Comparison of ENCODE assay signal across 1 cellular context in the genomic region with DNA sequence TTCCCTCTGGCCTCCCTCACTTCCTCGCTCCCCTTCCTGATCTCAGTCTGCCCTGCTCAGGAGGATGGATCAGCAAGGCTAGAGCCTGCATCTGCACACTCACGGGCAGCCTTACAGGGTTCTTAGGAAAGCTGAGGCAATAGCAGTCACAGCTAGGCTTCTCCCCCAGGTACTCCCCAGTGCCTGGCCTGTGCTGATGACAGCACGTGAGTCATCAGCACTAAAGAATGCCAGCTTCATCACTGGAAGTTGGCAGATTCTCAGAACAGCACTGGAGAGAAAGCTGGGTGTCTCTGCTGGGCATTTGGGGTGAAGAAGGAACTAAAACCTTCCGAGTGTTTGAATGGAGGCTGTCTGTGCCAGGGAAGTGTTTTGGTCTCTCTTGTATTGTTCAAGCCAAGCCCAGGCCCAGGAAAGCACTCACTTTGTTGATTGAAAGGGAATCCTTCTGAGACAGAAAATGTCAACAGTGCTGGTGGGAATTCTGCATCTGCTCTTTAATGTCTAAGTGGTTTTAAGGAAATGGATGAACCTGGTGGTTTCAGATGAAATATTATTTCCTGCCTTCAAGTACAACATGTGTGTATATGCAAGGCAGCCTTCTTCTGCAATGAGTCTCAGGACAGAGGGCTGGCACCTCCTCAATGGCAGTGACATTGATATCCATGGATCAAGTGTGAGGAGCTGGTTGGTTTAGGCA.
TF ChIP-seq lines count a peak whose summit lies in the region.

No MANE protein-coding gene starts in this region.

TF ChIP-seq in GM23338, 12 proteins besides CTCF, POLR2A, EP300 and RAD21 (continued from another document):
- TF ChIP-seq ZNF462 (CRISPR knock-in tag; IDR thresholded peaks at IDR 0.05): no peak
- no peak for TF ChIP-seq ZNF331 (CRISPR knock-in tag; IDR thresholded peaks at IDR 0.05; ENCODE audit: low read depth)
- no peak for TF ChIP-seq JUNB (IDR thresholded peaks at IDR 0.05; ENCODE audit: unreplicated experiment)
- TF ChIP-seq POLR2AphosphoS5 (IDR thresholded peaks at IDR 0.05; ENCODE audit: low read depth): no peak
- no peak for TF ChIP-seq STAT1 (IDR thresholded peaks at IDR 0.05; ENCODE audit: unreplicated experiment)
- TF ChIP-seq REST (IDR thresholded peaks at IDR 0.05; ENCODE audit: unreplicated experiment): no peak
- no peak for TF ChIP-seq CREB1 (CRISPR knock-in tag; IDR thresholded peaks at IDR 0.05; ENCODE audit: low read depth)
- no peak for TF ChIP-seq EZH2phosphoT487 (IDR thresholded peaks at IDR 0.05; ENCODE audit: unreplicated experiment)
- TF ChIP-seq ZNF114 (CRISPR knock-in tag; IDR thresholded peaks at IDR 0.05): no peak
- TF ChIP-seq NANOG (IDR thresholded peaks at IDR 0.05; ENCODE audit: borderline replicate concordance): no peak
